ENCODE assay signal across 8 cellular contexts in the genomic region with DNA sequence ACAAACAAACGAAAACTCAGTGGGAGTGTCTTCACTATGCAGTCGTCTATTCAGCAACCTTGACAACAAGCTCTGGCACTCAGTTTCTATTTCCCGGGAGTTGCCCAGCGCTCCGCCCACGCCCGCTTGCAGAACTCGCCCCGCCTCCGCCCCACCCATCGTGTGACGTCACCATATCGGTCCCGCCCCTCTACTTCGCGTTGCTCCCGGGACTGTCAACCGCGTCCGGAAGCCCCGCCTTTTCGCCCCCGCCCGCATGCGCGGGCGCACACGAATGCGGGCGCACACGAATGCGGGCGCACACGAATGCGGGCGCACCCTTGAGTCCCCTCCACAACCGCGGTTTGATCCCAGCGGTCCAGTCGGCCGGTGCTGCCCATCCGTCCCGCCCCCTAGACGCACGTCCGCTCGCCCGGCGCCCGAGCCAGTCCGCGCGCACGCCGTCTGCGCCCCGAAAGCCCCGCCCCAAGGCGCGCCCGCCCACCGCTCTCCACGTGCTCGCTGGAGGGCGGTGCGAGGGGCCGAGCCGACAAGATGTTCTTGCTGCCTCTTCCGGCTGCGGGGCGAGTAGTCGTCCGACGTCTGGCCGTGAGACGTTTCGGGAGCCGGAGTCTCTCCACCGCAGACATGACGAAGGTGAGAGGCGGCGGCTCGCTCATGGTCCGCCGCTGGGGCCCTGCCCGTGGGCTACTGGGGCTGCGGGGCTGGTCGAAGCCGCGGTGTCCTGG. TPM values are rescaled to one million over a fixed set of nuclear protein-coding genes. Genes with fewer than 3 reads are reported as not detected.
A peak's percentile ranks its signal among the peaks of the same experiment; 100 is the strongest.
DNase-seq lines count a peak whose midpoint lies in the region; ATAC-seq and TF ChIP-seq lines count a peak whose summit lies in the region.

A gene (plus strand): TSS at position 267 of the 728 bp plus-strand sequence. CDS start 268 bp downstream, at position 535.

- peak; percentile 48 for TF ChIP-seq POLR2A in breast epithelium (IDR thresholded peaks at IDR 0.05)

- CTCF ChIA-PET in A673 (lab: Charles Lee): no interaction called here

- intact Hi-C loops in A673 (cut with micrococcal nuclease; ENCODE audit: unreplicated experiment): no loop called here
- intact Hi-C loops in breast epithelium (cut with DNase I; ENCODE audit: low total_unique reads): no loop called here

- H3K4me1 ChIP-seq in A673 (ENCODE audit: insufficient read depth, low read length, poor library complexity, severe bottlenecking): no peaks in the 10 kb centered on the region
- no peaks in the 10 kb centered on the region for H3K4me1 ChIP-seq in breast epithelium
- peaks cover 20 to 28% (median 24%) of the 10 kb centered on the region in 3 donors for H3K4me1 ChIP-seq in skeletal muscle tissue (ENCODE audit: control insufficient read depth in 3 of 3, insufficient read depth in 3 of 3, low read length in 3 of 3)

- H3K9me3 ChIP-seq in A673 (ENCODE audit: low read depth, low read length, poor library complexity, severe bottlenecking): no peaks in the 10 kb centered on the region
- H3K9me3 ChIP-seq in breast epithelium: no peaks in the 10 kb centered on the region
- no peaks in the 10 kb centered on the region for H3K9me3 ChIP-seq in iPS-18c (ENCODE audit: control insufficient read depth, insufficient read depth, low read length)
- H3K9me3 ChIP-seq in skeletal muscle tissue (ENCODE audit: control insufficient read depth in 3 of 3, low read length in 3 of 3): no peaks in the 10 kb centered on the region

- peak within 1 kb of the TSS; percentile 90 to 94 (median 91) for H3K9ac ChIP-seq in skeletal muscle tissue (ENCODE audit: low read depth in 1 of 3, low read length in 3 of 3)

- H3K36me3 ChIP-seq in A673 (ENCODE audit: insufficient read depth, low read length, poor library complexity, severe bottlenecking) (peaks cover 5% of the 10 kb centered on the region), breast epithelium (no peaks in the 10 kb centered on the region), skeletal muscle tissue (ENCODE audit: control insufficient read depth in 3 of 3, insufficient read depth in 3 of 3, low read length in 3 of 3) (peaks cover 6 to 12% (median 7%) of the 10 kb centered on the region in 3 donors)

- H3K4me3 ChIP-seq in A673 (ENCODE audit: low read depth, low read length, poor library complexity, severe bottlenecking): peak within 1 kb of the TSS; percentile 69
- H3K4me3 ChIP-seq in breast epithelium: peak within 1 kb of the TSS; percentile 72 to 99 (median 92)
- peak within 1 kb of the TSS; percentile 82 for H3K4me3 ChIP-seq in iPS-18c (ENCODE audit: insufficient read depth, low read depth, low read length)
- H3K4me3 ChIP-seq in skeletal muscle tissue (ENCODE audit: low read length in 3 of 3): peak within 1 kb of the TSS; percentile 81 to 90 (median 88)

- no TSS peak for BruUV-seq in A673 (replicated peaks; lab: Mats Ljungman, UMichigan)

- ATAC-seq in GM18867 (IDR thresholded peaks at IDR 0.05; ENCODE audit: unreplicated experiment): peak; percentile 84
- ATAC-seq in HG03103 (IDR thresholded peaks at IDR 0.05; ENCODE audit: low read depth, unreplicated experiment): peak; percentile 80

- POLR2A ChIA-PET in A673 (lab: Charles Lee; ENCODE audit: low non-redundant PET): no interaction called here

- no peaks in the 10 kb centered on the region for H3K27me3 ChIP-seq in A673 (replicated peaks; ENCODE audit: insufficient read depth, low read depth, low read length, poor library complexity)
- no peaks in the 10 kb centered on the region for H3K27me3 ChIP-seq in breast epithelium
- H3K27me3 ChIP-seq in skeletal muscle tissue (ENCODE audit: control insufficient read depth in 3 of 3, insufficient read depth in 3 of 3, low read length in 3 of 3): no peaks in the 10 kb centered on the region

- TF ChIP-seq CTCF in A673 (conservative IDR thresholded peaks at IDR 0.05; ENCODE audit: low read depth, low read length) (no peak), VCaP (conservative IDR thresholded peaks at IDR 0.05) (no peak), breast epithelium (IDR thresholded peaks at IDR 0.05) (no peak)

- peak; percentile 95 for DNase-seq in A673 (ENCODE audit: low spot score)
- DNase-seq in NCI-H2171 treated with DMSO at 0.1 percent for 48 hours (lab: John Stamatoyannopoulos, UW): peak; percentile 81
- DNase-seq in breast epithelium (ENCODE audit: low spot score in 2 of 2): peak; percentile 96 to 99

- H3K27ac ChIP-seq in A673 (ENCODE audit: low read depth, low read length, poor library complexity, severe bottlenecking): peak within 1 kb of the TSS; percentile 86
- H3K27ac ChIP-seq in VCaP: peak within 1 kb of the TSS; percentile 79
- peak within 1 kb of the TSS; percentile 87 to 97 for H3K27ac ChIP-seq in breast epithelium
- H3K27ac ChIP-seq in skeletal muscle tissue (ENCODE audit: low read depth, low read length): peak within 1 kb of the TSS; percentile 91

RNA-seq across cellular contexts. Expression of the gene that starts here (rescaled TPM):
- total RNA-seq in A673 (2021) (53.8 and 54.1 TPM in 2 replicates), breast epithelium (10 to 100 TPM; 72.4 to 93.4 (median 81.0) TPM), skeletal muscle tissue (76.7 TPM)

Comparison
In these comparisons a context has a peak if more than half of its experiments do, and no peak if none do; other contexts are left out.
1. Peak in every context shown above with its lines: DNase-seq, ATAC-seq, H3K4me3 ChIP-seq and H3K27ac ChIP-seq.